Comparison of ENCODE assay signal across 1 cellular context in genomic region chr1:222892137-222892763, GRCh38.
TF ChIP-seq lines count a peak whose summit lies in the region.

No MANE protein-coding gene starts in this region.

TF ChIP-seq in SK-N-SH, 30 proteins besides CTCF, POLR2A, EP300 and RAD21 (continued from another document):
- TF ChIP-seq POLR2AphosphoS5 (IDR thresholded peaks at IDR 0.05; ENCODE audit: low read depth, low read length) = no peak
- no peak for TF ChIP-seq REST (IDR thresholded peaks at IDR 0.05; ENCODE audit: low read depth, low read length)
- no peak for TF ChIP-seq ELF1 (IDR thresholded peaks at IDR 0.05)
- no peak for TF ChIP-seq MEF2A (IDR thresholded peaks at IDR 0.05; ENCODE audit: borderline replicate concordance, low read depth)
- no peak for TF ChIP-seq TEAD4 (IDR thresholded peaks at IDR 0.05; ENCODE audit: borderline replicate concordance, insufficient read depth)
- peak; percentile 39; the same call in 1 of the 2 replicates for TF ChIP-seq TCF12 (IDR thresholded peaks at IDR 0.05)
TF ChIP-seq in SK-N-SH: peak in this region for 6.
